ENCODE assay signal across 1 cellular context in the genomic region with DNA sequence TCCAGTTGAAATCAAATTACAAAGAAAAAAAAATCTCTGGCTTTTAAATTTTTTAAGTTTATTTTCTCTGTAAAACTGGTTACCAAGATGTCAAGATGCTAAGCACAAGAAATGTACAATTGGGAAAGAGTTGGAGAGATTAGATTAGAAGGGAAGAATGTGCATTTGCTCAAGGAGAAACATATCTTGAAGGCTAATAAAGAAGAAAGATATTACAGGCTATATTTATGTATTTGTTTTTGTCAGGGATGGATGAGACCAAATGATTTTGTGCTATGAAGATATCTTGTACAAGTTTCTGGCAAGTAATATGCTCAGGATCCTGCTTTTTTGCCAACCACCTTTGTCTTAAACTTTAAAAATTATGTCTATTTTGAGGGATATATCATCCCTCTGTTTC.
TF ChIP-seq lines count a peak whose summit lies in the region.

No MANE protein-coding gene starts in this region.

TF ChIP-seq in SK-N-SH, 30 proteins besides CTCF, POLR2A, EP300 and RAD21 (continued from another document):
- TF ChIP-seq, protein P1, sequence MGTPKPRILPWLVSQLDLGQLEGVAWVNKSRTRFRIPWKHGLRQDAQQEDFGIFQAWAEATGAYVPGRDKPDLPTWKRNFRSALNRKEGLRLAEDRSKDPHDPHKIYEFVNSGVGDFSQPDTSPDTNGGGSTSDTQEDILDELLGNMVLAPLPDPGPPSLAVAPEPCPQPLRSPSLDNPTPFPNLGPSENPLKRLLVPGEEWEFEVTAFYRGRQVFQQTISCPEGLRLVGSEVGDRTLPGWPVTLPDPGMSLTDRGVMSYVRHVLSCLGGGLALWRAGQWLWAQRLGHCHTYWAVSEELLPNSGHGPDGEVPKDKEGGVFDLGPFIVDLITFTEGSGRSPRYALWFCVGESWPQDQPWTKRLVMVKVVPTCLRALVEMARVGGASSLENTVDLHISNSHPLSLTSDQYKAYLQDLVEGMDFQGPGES (IDR thresholded peaks at IDR 0.05; ENCODE audit: low read depth, low read length) = no peak
- TF ChIP-seq POLR2AphosphoS5 (IDR thresholded peaks at IDR 0.05; ENCODE audit: low read depth, low read length) (no peak), GATA2 (CRISPR knock-in tag; IDR thresholded peaks at IDR 0.05) (no peak), FOXM1 (IDR thresholded peaks at IDR 0.05; ENCODE audit: low read depth) (no peak), NRF1 (IDR thresholded peaks at IDR 0.05; ENCODE audit: low read depth, low read length) (no peak)
- TF ChIP-seq, protein P2, sequence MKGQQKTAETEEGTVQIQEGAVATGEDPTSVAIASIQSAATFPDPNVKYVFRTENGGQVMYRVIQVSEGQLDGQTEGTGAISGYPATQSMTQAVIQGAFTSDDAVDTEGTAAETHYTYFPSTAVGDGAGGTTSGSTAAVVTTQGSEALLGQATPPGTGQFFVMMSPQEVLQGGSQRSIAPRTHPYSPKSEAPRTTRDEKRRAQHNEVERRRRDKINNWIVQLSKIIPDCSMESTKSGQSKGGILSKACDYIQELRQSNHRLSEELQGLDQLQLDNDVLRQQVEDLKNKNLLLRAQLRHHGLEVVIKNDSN (IDR thresholded peaks at IDR 0.05; ENCODE audit: borderline replicate concordance, low read depth) = no peak
